In genomic region chr4:119040711-119041185, GRCh38 we compare ENCODE assay signal across 13 cellular contexts.
A peak's percentile ranks its signal among the peaks of the same experiment; 100 is the strongest.
DNase-seq lines count a peak whose midpoint lies in the region; ATAC-seq and TF ChIP-seq lines count a peak whose summit lies in the region.
"Had no signal": no experiment of that assay in that cellular context is flagged by ENCODE, and none has a peak within 500 bp of the region (broad histone marks: within the 10 kb centered on the region; RNA-seq: fewer than 3 reads in every experiment).

No MANE protein-coding gene starts in this region.

- peak overlapping the region; percentile 0; the same call in 1 of the 2 replicates for H3K9ac ChIP-seq in SK-N-SH

- no peaks in the 10 kb centered on the region for H3K9me3 Mint-ChIP-seq in endothelial cell (ENCODE audit: unreplicated experiment)
- H3K9me3 Mint-ChIP-seq: activated naive CD4-positive, alpha-beta T cell treated with anti-CD3 and anti-CD28 coated beads, Interleukin-2, amount 50 U/mL, for 24 hours; CD4-positive, CD25-positive, alpha-beta regulatory T cell; natural killer cell had no signal

- H3K4me3 ChIP-seq in SK-N-SH (ENCODE audit: low read depth in 2 of 2, low read length in 1 of 2) = no peak overlapping the region; a peak in 1 of 4 replicates
- H3K4me3 ChIP-seq in foreskin fibroblast (ENCODE audit: low read depth in 1 of 2, low read length in 2 of 2) = no peak overlapping the region
- H3K4me3 ChIP-seq in osteoblast (ENCODE audit: insufficient read depth, low read length) = no peak overlapping the region
- H3K4me3 ChIP-seq: SK-N-MC had no signal

- no peaks in the 10 kb centered on the region for H3K79me2 ChIP-seq in SK-N-SH (ENCODE audit: insufficient read depth)
- H3K79me2 ChIP-seq in osteoblast (ENCODE audit: insufficient read depth, low read length) = no peaks in the 10 kb centered on the region

- H3K27ac ChIP-seq in SK-N-SH (ENCODE audit: low read depth in 2 of 2, low read length in 1 of 2) = peak overlapping the region; percentile 66 to 76; a peak in 3 of 4 replicates
- peak overlapping the region; percentile 88 for H3K27ac ChIP-seq in osteoblast (ENCODE audit: low read depth, low read length)
- H3K27ac ChIP-seq: SK-N-MC had no signal

- ATAC-seq in HG03135 (IDR thresholded peaks at IDR 0.05; ENCODE audit: unreplicated experiment) = no peak
- ATAC-seq: natural killer cell had no signal

- H3K4me2 ChIP-seq in SK-N-SH = peak overlapping the region; percentile 52
- peak overlapping the region; percentile 77 for H3K4me2 ChIP-seq in osteoblast (ENCODE audit: insufficient read depth, low read length)

- no peaks in the 10 kb centered on the region for H3K9me2 ChIP-seq in SK-N-SH

- POLR2A ChIA-PET in SK-N-SH (lab: Yijun Ruan, JAX) = no interaction called here

- WGBS in SK-N-SH (ENCODE audit: low lambda C conversion rate) = 60% methylated on average over 2 of the region's 2 CpGs

- no peak overlapping the region for H3K27ac Mint-ChIP-seq in endothelial cell (ENCODE audit: unreplicated experiment)
- H3K27ac Mint-ChIP-seq: activated naive CD4-positive, alpha-beta T cell treated with anti-CD3 and anti-CD28 coated beads, Interleukin-2, amount 50 U/mL, for 24 hours; CD4-positive, CD25-positive, alpha-beta regulatory T cell; natural killer cell had no signal

- H3K36me3 Mint-ChIP-seq in endothelial cell (ENCODE audit: low read depth, unreplicated experiment) = no peaks in the 10 kb centered on the region
- H3K36me3 Mint-ChIP-seq: activated naive CD4-positive, alpha-beta T cell treated with anti-CD3 and anti-CD28 coated beads, Interleukin-2, amount 50 U/mL, for 24 hours; CD4-positive, CD25-positive, alpha-beta regulatory T cell; natural killer cell had no signal

- peaks cover 35% of the 10 kb centered on the region for H3F3A ChIP-seq in SK-N-SH (replicated peaks; ENCODE audit: insufficient read depth)

- TF ChIP-seq EP300 in SK-N-SH (IDR thresholded peaks at IDR 0.05; ENCODE audit: borderline replicate concordance in 1 of 2, low read depth in 1 of 2, low read length in 1 of 2) = peak; percentile 12 to 77; a peak in 2 of 4 replicates

- H3K4me1 ChIP-seq in SK-N-SH (ENCODE audit: control insufficient read depth in 1 of 2, insufficient read depth in 2 of 2, low read depth in 1 of 2, low read length in 1 of 2) (peaks cover 8 to 21% of the 10 kb centered on the region in 2 experiments; a peak in 3 of 4 replicates), osteoblast (ENCODE audit: insufficient read depth, low read length) (peaks cover 42% of the 10 kb centered on the region)

- peak overlapping the region; percentile 38; the same call in 1 of the 2 replicates for H2AFZ ChIP-seq in SK-N-SH (ENCODE audit: low read depth)
- H2AFZ ChIP-seq in osteoblast (ENCODE audit: low read length) = peak overlapping the region; percentile 71

- peaks cover 7% of the 10 kb centered on the region for H3K4me1 Mint-ChIP-seq in endothelial cell (ENCODE audit: unreplicated experiment)
- H3K4me1 Mint-ChIP-seq: activated naive CD4-positive, alpha-beta T cell treated with anti-CD3 and anti-CD28 coated beads, Interleukin-2, amount 50 U/mL, for 24 hours; natural killer cell had no signal

- DNase-seq in AG08395 (ENCODE audit: low spot score) (peak; percentile 75), SK-N-SH (no peak), foreskin fibroblast (peak; percentile 76 to 89), osteoblast (ENCODE audit: insufficient read length, low spot score, missing footprints) (no peak), amygdala (lab: John Stamatoyannopoulos, UW) (no peak), endothelial cell (ENCODE audit: low spot score) (no peak)
- DNase-seq in NK-92 treated with Interleukin-12 subunit alpha and Interleukin-12 subunit beta, amount 100 ng/mL, for 24 hours (lab: John Stamatoyannopoulos, UW) = no peak
- DNase-seq: CD4-positive, CD25-positive, alpha-beta regulatory T cell; natural killer cell; stimulated activated naive CD4-positive, alpha-beta T cell treated with Interleukin-2 at 50 U/mL for 16 hours had no signal

- H3K9me3 ChIP-seq in SK-N-SH (no peaks in the 10 kb centered on the region), osteoblast (ENCODE audit: low read depth, low read length) (no peaks in the 10 kb centered on the region)

- no peaks in the 10 kb centered on the region for H4K20me1 ChIP-seq in SK-N-SH (ENCODE audit: insufficient read depth)
- no peaks in the 10 kb centered on the region for H4K20me1 ChIP-seq in osteoblast (ENCODE audit: insufficient read depth, low read length)

- H3K4me3 Mint-ChIP-seq in endothelial cell (ENCODE audit: unreplicated experiment) = no peak overlapping the region
- H3K4me3 Mint-ChIP-seq: activated naive CD4-positive, alpha-beta T cell treated with anti-CD3 and anti-CD28 coated beads, Interleukin-2, amount 50 U/mL, for 24 hours; CD4-positive, CD25-positive, alpha-beta regulatory T cell; natural killer cell had no signal

- no peaks in the 10 kb centered on the region for H3K27me3 Mint-ChIP-seq in endothelial cell (ENCODE audit: unreplicated experiment)
- H3K27me3 Mint-ChIP-seq: activated naive CD4-positive, alpha-beta T cell treated with anti-CD3 and anti-CD28 coated beads, Interleukin-2, amount 50 U/mL, for 24 hours had no signal

- H3K27me3 ChIP-seq in SK-N-SH (ENCODE audit: insufficient read depth) = no peaks in the 10 kb centered on the region
- H3K27me3 ChIP-seq in osteoblast (ENCODE audit: insufficient read depth, low read length) = no peaks in the 10 kb centered on the region

- H3K36me3 ChIP-seq in SK-N-SH (replicated peaks in 1 of 2; ENCODE audit: control insufficient read depth in 1 of 2, insufficient read depth in 2 of 2, low read length in 1 of 2) (peaks cover 0 to 29% of the 10 kb centered on the region in 2 experiments), osteoblast (ENCODE audit: insufficient read depth, low read length) (no peaks in the 10 kb centered on the region)

- no peak for TF ChIP-seq RAD21 in SK-N-SH (IDR thresholded peaks at IDR 0.05; ENCODE audit: low read length)

- CTCF ChIA-PET in SK-N-SH (lab: Yijun Ruan, JAX) = interaction anchor here (0.7 to 8.1 kb wide), 20 partner anchors 9 to 588 kb away, joined by 3 to 67 read pairs (median 4); partner anchors contain the start of gene PDE5A

- TF ChIP-seq CTCF in SK-N-SH (IDR thresholded peaks at IDR 0.05) = no peak
- TF ChIP-seq CTCF in foreskin fibroblast (IDR thresholded peaks at IDR 0.05; ENCODE audit: low read depth, low read length) = no peak
- TF ChIP-seq CTCF in osteoblast (IDR thresholded peaks at IDR 0.05; ENCODE audit: extremely low read depth, low read depth, low read length) = no peak
- TF ChIP-seq CTCF in endothelial cell (IDR thresholded peaks at IDR 0.05; ENCODE audit: unreplicated experiment) = no peak

TF ChIP-seq in SK-N-SH, 30 proteins besides CTCF, POLR2A, EP300 and RAD21:
- TF ChIP-seq TEAD4 (IDR thresholded peaks at IDR 0.05; ENCODE audit: borderline replicate concordance, insufficient read depth) (peak; percentile 77; the same call in 1 of the 2 replicates), RXRA (IDR thresholded peaks at IDR 0.05; ENCODE audit: borderline replicate concordance, low read depth) (peak; percentile 57; the same call in 1 of the 2 replicates), CHD2 (IDR thresholded peaks at IDR 0.05; ENCODE audit: low read length, partially characterized antibody) (no peak), RCOR1 (IDR thresholded peaks at IDR 0.05; ENCODE audit: low read length) (no peak), ZBTB33 (IDR thresholded peaks at IDR 0.05; ENCODE audit: borderline replicate concordance, low read depth) (0 out of 2 replicates have a peak, but pooled peaks have one; percentile 13), POLR2AphosphoS5 (IDR thresholded peaks at IDR 0.05; ENCODE audit: low read depth, low read length) (peak; percentile 87), TCF12 (IDR thresholded peaks at IDR 0.05) (peak; percentile 88), FOXM1 (IDR thresholded peaks at IDR 0.05; ENCODE audit: low read depth) (peak; percentile 32; the same call in 1 of the 2 replicates), JUND (IDR thresholded peaks at IDR 0.05) (peak; percentile 82), SIN3A (IDR thresholded peaks at IDR 0.05; ENCODE audit: borderline replicate concordance, low read depth, low read length) (0 out of 2 replicates have a peak, but pooled peaks have one; percentile 22), SMC3 (IDR thresholded peaks at IDR 0.05; ENCODE audit: low read depth, low read length) (no peak), FOSL2 (IDR thresholded peaks at IDR 0.05; ENCODE audit: borderline replicate concordance, low read depth) (peak; percentile 80), PBX3 (IDR thresholded peaks at IDR 0.05) (peak; percentile 87), NFIC (IDR thresholded peaks at IDR 0.05; ENCODE audit: borderline replicate concordance) (peak; percentile 56; the same call in 1 of the 2 replicates)
- TF ChIP-seq, protein P1, sequence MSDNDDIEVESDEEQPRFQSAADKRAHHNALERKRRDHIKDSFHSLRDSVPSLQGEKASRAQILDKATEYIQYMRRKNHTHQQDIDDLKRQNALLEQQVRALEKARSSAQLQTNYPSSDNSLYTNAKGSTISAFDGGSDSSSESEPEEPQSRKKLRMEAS (IDR thresholded peaks at IDR 0.05; ENCODE audit: low read depth) = peak; percentile 55; the same call in 1 of the 2 replicates

Comparison
In these comparisons a context has a peak if more than half of its experiments do, and no peak if none do; other contexts are left out.
1. DNase-seq: peak in AG08395 (single experiment) and foreskin fibroblast (2 of 2); none in SK-N-SH (single experiment), osteoblast (single experiment), amygdala (0 of 56), NK-92 treated with Interleukin-12 subunit alpha and Interleukin-12 subunit beta, amount 100 ng/mL, for 24 hours (single experiment) and endothelial cell (single experiment).